Comparison of ENCODE assay signal across 28 cellular contexts in the genomic region with DNA sequence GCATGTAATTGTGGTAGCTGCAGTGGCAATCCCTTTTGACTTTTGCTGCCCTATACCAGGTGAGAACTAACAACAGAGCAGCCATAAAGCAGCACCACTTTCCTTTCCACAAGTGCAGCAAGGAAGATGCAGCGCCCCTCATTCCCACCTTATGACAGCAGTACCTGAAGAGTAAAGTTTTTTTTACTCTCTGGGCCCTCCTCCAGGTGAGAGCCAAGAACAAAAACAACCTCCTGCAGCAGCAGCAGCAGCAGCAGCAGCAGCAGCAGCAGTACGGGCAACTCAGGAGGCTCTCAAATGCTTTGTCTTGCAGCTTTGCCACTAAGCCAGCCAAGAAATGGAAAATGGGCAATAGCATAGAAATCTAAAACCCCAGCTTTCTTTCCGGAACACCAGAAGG.
"Had no signal": no experiment of that assay in that cellular context is flagged by ENCODE, and none has a peak within 500 bp of the region (broad histone marks: within the 10 kb centered on the region; RNA-seq: fewer than 3 reads in every experiment).

No MANE protein-coding gene starts in this region.

- H3K27me3 ChIP-seq: brain microvascular endothelial cell, esophagus muscularis mucosa, foreskin keratinocyte, gastrocnemius medialis had no signal

- H3K27me3 Mint-ChIP-seq: activated CD4-positive, alpha-beta memory T cell treated with anti-CD3 and anti-CD28 coated beads, Interleukin-2, amount 10 ng/mL, durations not matched to agents 7 days and 5 days; activated CD4-positive, alpha-beta T cell treated with anti-CD3 and anti-CD28 coated beads, Interleukin-2, amount 10 ng/mL, durations not matched to agents 7 days and 5 days; activated naive CD8-positive, alpha-beta T cell; activated T-helper 17 cell treated with anti-CD3 and anti-CD28 coated beads, Interleukin-2, amount 50 U/mL, for 72 hours had no signal

- FAIRE-seq: colon had no signal

- H3K4me3 ChIP-seq: esophagus muscularis mucosa, gastrocnemius medialis, heart left ventricle had no signal

- H3K4me3 Mint-ChIP-seq: activated CD4-positive, alpha-beta memory T cell treated with anti-CD3 and anti-CD28 coated beads, Interleukin-2, amount 10 ng/mL, durations not matched to agents 7 days and 5 days; activated CD4-positive, alpha-beta T cell treated with anti-CD3 and anti-CD28 coated beads, Interleukin-2, amount 10 ng/mL, durations not matched to agents 7 days and 5 days; activated naive CD8-positive, alpha-beta T cell; activated T-cell treated with anti-CD3 and anti-CD28 coated beads, Interleukin-2, amount 50 U/mL, for 4 hours; activated T-helper 17 cell treated with anti-CD3 and anti-CD28 coated beads, Interleukin-2, amount 50 U/mL, for 72 hours had no signal

- H3K36me3 ChIP-seq: brain microvascular endothelial cell, esophagus muscularis mucosa, gastrocnemius medialis, heart left ventricle had no signal

- ATAC-seq: activated T-cell treated with anti-CD3 and anti-CD28 coated beads, Interleukin-2, amount 50 U/mL, for 4 hours; activated T-helper 17 cell treated with anti-CD3 and anti-CD28 coated beads, Interleukin-2, amount 50 U/mL, for 72 hours; foreskin keratinocyte; gastrocnemius medialis; heart left ventricle had no signal

- H3K9me3 Mint-ChIP-seq: activated CD4-positive, alpha-beta memory T cell treated with anti-CD3 and anti-CD28 coated beads, Interleukin-2, amount 10 ng/mL, durations not matched to agents 7 days and 5 days; activated CD4-positive, alpha-beta T cell treated with anti-CD3 and anti-CD28 coated beads, Interleukin-2, amount 10 ng/mL, durations not matched to agents 7 days and 5 days; activated T-cell treated with anti-CD3 and anti-CD28 coated beads, Interleukin-2, amount 50 U/mL, for 4 hours; activated T-helper 17 cell treated with anti-CD3 and anti-CD28 coated beads, Interleukin-2, amount 50 U/mL, for 72 hours had no signal

- H3K4me1 ChIP-seq: esophagus muscularis mucosa, gastrocnemius medialis, heart left ventricle had no signal

- H3K36me3 Mint-ChIP-seq: activated naive CD8-positive, alpha-beta T cell had no signal

- H3K4me1 Mint-ChIP-seq: activated CD4-positive, alpha-beta memory T cell treated with anti-CD3 and anti-CD28 coated beads, Interleukin-2, amount 10 ng/mL, durations not matched to agents 7 days and 5 days; activated CD4-positive, alpha-beta T cell treated with anti-CD3 and anti-CD28 coated beads, Interleukin-2, amount 10 ng/mL, durations not matched to agents 7 days and 5 days; activated T-helper 17 cell treated with anti-CD3 and anti-CD28 coated beads, Interleukin-2, amount 50 U/mL, for 72 hours had no signal

- H3K9me3 ChIP-seq: esophagus muscularis mucosa, gastrocnemius medialis had no signal

- H3K27ac Mint-ChIP-seq: activated CD4-positive, alpha-beta memory T cell treated with anti-CD3 and anti-CD28 coated beads, Interleukin-2, amount 10 ng/mL, durations not matched to agents 7 days and 5 days; activated CD4-positive, alpha-beta T cell treated with anti-CD3 and anti-CD28 coated beads, Interleukin-2, amount 10 ng/mL, durations not matched to agents 7 days and 5 days; activated naive CD8-positive, alpha-beta T cell; activated T-helper 17 cell treated with anti-CD3 and anti-CD28 coated beads, Interleukin-2, amount 50 U/mL, for 72 hours had no signal

- DNase-seq: activated CD4-positive, alpha-beta memory T cell treated with anti-CD3 and anti-CD28 coated beads, Interleukin-2, amount 10 ng/mL, durations not matched to agents 7 days and 5 days; activated CD4-positive, alpha-beta T cell treated with anti-CD3 and anti-CD28 coated beads for 1 hour; activated CD4-positive, alpha-beta T cell treated with anti-CD3 and anti-CD28 coated beads for 4 hours; activated CD4-positive, alpha-beta T cell treated with anti-CD3 and anti-CD28 coated beads, Interleukin-2, amount 10 ng/mL, durations not matched to agents 7 days and 5 days; activated CD4-positive, alpha-beta T cell treated with anti-CD3 and anti-CD28 coated beads, Interleukin-2, amount 50 U/mL, for 4 hours; activated CD8-positive, alpha-beta memory T cell treated with anti-CD3 and anti-CD28 coated beads, Interleukin-2, amount 50 U/mL, for 48 hours; activated effector memory CD4-positive, alpha-beta T cell treated with Interleukin-2 at 50 U/mL for 16 hours; activated gamma-delta T cell treated with Interleukin-2 at 50 U/mL for 16 hours; activated naive CD4-positive, alpha-beta T cell treated with anti-CD3 and anti-CD28 coated beads, Interleukin-2, amount 50 U/mL, for 16 hours; activated naive CD4-positive, alpha-beta T cell treated with Interleukin-2 at 50 U/mL for 16 hours; activated T-cell treated with anti-CD3 and anti-CD28 coated beads, Interleukin-2, amount 50 U/mL, for 4 hours; amniotic stem cell; anterior cingulate cortex; brain microvascular endothelial cell; caudate nucleus; cortex of kidney; dermis blood vessel endothelial cell; effector memory CD4-positive, alpha-beta T cell; erythroblast; foreskin keratinocyte; gastrocnemius medialis; glutamatergic neuron; heart left ventricle; T-helper 2 cell had no signal

- H3K27ac ChIP-seq: brain microvascular endothelial cell, esophagus muscularis mucosa, foreskin keratinocyte, gastrocnemius medialis, heart left ventricle had no signal
